ENCODE assay signal across 9 cellular contexts in the genomic region with DNA sequence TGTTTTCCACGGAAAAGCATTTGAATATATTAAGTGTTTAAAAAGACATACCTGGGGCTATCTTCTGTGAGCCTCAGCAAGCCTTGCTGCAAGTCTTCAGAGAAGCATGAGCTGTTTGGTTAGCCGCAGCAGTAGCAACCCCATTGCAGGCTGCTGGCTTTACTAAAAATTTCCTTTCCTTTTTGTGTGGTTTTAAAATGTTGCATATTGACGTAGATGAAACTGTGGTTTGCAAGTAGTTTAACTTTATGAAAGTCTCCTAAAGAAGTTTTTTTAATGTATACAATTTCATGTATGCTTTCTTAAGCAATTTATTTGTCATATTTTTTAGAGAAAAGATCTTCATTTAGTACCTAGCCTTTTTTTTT. TPM values are rescaled to one million over a fixed set of nuclear protein-coding genes. Genes with fewer than 3 reads are reported as not detected.
DNase-seq lines count a peak whose midpoint lies in the region; ATAC-seq and TF ChIP-seq lines count a peak whose summit lies in the region.
"Had no signal": no experiment of that assay in that cellular context is flagged by ENCODE, and none has a peak within 500 bp of the region (broad histone marks: within the 10 kb centered on the region; RNA-seq: fewer than 3 reads in every experiment).

A gene with protein sequence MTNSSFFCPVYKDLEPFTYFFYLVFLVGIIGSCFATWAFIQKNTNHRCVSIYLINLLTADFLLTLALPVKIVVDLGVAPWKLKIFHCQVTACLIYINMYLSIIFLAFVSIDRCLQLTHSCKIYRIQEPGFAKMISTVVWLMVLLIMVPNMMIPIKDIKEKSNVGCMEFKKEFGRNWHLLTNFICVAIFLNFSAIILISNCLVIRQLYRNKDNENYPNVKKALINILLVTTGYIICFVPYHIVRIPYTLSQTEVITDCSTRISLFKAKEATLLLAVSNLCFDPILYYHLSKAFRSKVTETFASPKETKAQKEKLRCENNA (minus strand): TSS at position 164 of the 368 bp plus-strand sequence. CDS start 3,830 bp downstream, outside the sequence.

- H3K4me3 ChIP-seq in A673 (ENCODE audit: low read depth, low read length, poor library complexity, severe bottlenecking): no peak within 1 kb of the TSS
- peak within 1 kb of the TSS in 1 of 2 donors; percentile 19 for H3K4me3 ChIP-seq in left lung

- CTCF ChIA-PET in A673 (lab: Charles Lee): no interaction called here

- no peak within 1 kb of the TSS for H3K27ac ChIP-seq in A673 (ENCODE audit: low read depth, low read length, poor library complexity, severe bottlenecking)
- H3K27ac ChIP-seq in left lung: no peak within 1 kb of the TSS

- intact Hi-C loops in A673 (cut with micrococcal nuclease; ENCODE audit: unreplicated experiment) (no loop called here), left lung (cut with DNase I) (no loop called here)

- DNase-seq in activated naive CD4-positive, alpha-beta T cell treated with Interleukin-2 at 50 U/mL for 16 hours: peak; percentile 71
- peak; percentile 64 to 68 for DNase-seq in stimulated activated CD8-positive, alpha-beta memory T cell treated with anti-CD3 and anti-CD28 coated beads, Interleukin-7, amount 100 ng/mL, for 4 hours (ENCODE audit: low read depth in 2 of 2)
- DNase-seq in A673 (ENCODE audit: low spot score) (no peak), NCI-H2107 (lab: John Stamatoyannopoulos, UW) (no peak), left lung (no peak), NCI-H1694 (lab: John Stamatoyannopoulos, UW) (no peak)

- BruUV-seq in A673 (replicated peaks; lab: Mats Ljungman, UMichigan): no TSS peak

- H3K4me1 ChIP-seq in A673 (ENCODE audit: insufficient read depth, low read length, poor library complexity, severe bottlenecking) (no peaks in the 10 kb centered on the region), left lung (no peaks in the 10 kb centered on the region)

- POLR2A ChIA-PET in A673 (lab: Charles Lee; ENCODE audit: low non-redundant PET): no interaction called here

- TF ChIP-seq CTCF in A673 (conservative IDR thresholded peaks at IDR 0.05; ENCODE audit: low read depth, low read length) (no peak), left lung (IDR thresholded peaks at IDR 0.05) (no peak)

- H3K27me3 ChIP-seq in A673 (replicated peaks; ENCODE audit: insufficient read depth, low read depth, low read length, poor library complexity) (no peaks in the 10 kb centered on the region), left lung (no peaks in the 10 kb centered on the region)

- ATAC-seq in GM21360 (IDR thresholded peaks at IDR 0.05; ENCODE audit: unreplicated experiment) (peak; percentile 93), HG03565 (IDR thresholded peaks at IDR 0.05; ENCODE audit: unreplicated experiment) (peak; percentile 89), left lung (no peak)

- H3K9me3 ChIP-seq in A673 (ENCODE audit: low read depth, low read length, poor library complexity, severe bottlenecking) (no peaks in the 10 kb centered on the region), left lung (no peaks in the 10 kb centered on the region)

- H3K36me3 ChIP-seq in A673 (ENCODE audit: insufficient read depth, low read length, poor library complexity, severe bottlenecking) (no peaks in the 10 kb centered on the region), left lung (no peaks in the 10 kb centered on the region)

RNA-seq across cellular contexts. Expression of the gene that starts here (rescaled TPM):
- not detected in 2 replicates for total RNA-seq in A673 (2021)
- 1 to 10 TPM in 1 of 2 donors, under 1 TPM in 1; 0.96 to 2.9 TPM for total RNA-seq in left lung
- total RNA-seq: M059J had no signal

Comparison
In these comparisons a context has a peak if more than half of its experiments do, and no peak if none do; other contexts are left out.
1. DNase-seq: peak in activated naive CD4-positive, alpha-beta T cell treated with Interleukin-2 at 50 U/mL for 16 hours (single experiment) and stimulated activated CD8-positive, alpha-beta memory T cell treated with anti-CD3 and anti-CD28 coated beads, Interleukin-7, amount 100 ng/mL, for 4 hours (2 of 2); none in A673 (single experiment), NCI-H2107 (single experiment), left lung (0 of 2) and NCI-H1694 (single experiment).